Comparison of ENCODE assay signal across 9 cellular contexts in genomic region chr1:44806025-44806703, GRCh38. TPM values are rescaled to one million over a fixed set of nuclear protein-coding genes. Genes with fewer than 3 reads are reported as not detected.
DNase-seq lines count a peak whose midpoint lies in the region; ATAC-seq and TF ChIP-seq lines count a peak whose summit lies in the region.
"Had no signal": no experiment of that assay in that cellular context is flagged by ENCODE, and none has a peak within 500 bp of the region (broad histone marks: within the 10 kb centered on the region; RNA-seq: fewer than 3 reads in every experiment).

No MANE protein-coding gene starts in this region.

- no peaks in the 10 kb centered on the region for H3K36me3 ChIP-seq in parathyroid adenoma (ENCODE audit: control insufficient read depth, insufficient read depth, low read length)

- CTCF ChIA-PET in RWPE1 (lab: Yijun Ruan, JAX), result interaction anchor here (0.6 kb wide), 1 partner anchor 384 kb away, joined by 8 read pairs; no protein-coding TSS in a partner anchor

- DNase-seq in RWPE1 (ENCODE audit: low spot score) (no peak), epithelial cell of prostate (ENCODE audit: low read depth, low spot score) (no peak), ureter (ENCODE audit: low spot score) (no peak), NOMO-1 (lab: John Stamatoyannopoulos, UW; ENCODE audit: unreplicated experiment in 2 of 2) (no peak)
- DNase-seq in NK-92 treated with Interleukin-12 subunit alpha and Interleukin-12 subunit beta, amount 100 ng/mL, for 24 hours (lab: John Stamatoyannopoulos, UW), result no peak
- DNase-seq: NCI-H1092 treated with DMSO at 0.1 percent for 48 hours had no signal

- POLR2A ChIA-PET in RWPE1 (lab: Yijun Ruan, JAX; ENCODE audit: low non-redundant PET), result no interaction called here

- H3K79me2 ChIP-seq in parathyroid adenoma, result peaks cover 5% of the 10 kb centered on the region

- TF ChIP-seq CTCF in C4-2B (conservative IDR thresholded peaks at IDR 0.05) (no peak), RWPE1 (conservative IDR thresholded peaks at IDR 0.05; ENCODE audit: low read depth) (no peak), parathyroid adenoma (IDR thresholded peaks at IDR 0.05) (no peak)

- H3K4me1 ChIP-seq in parathyroid adenoma, result peaks cover 36% of the 10 kb centered on the region

- ATAC-seq in GM18868 (IDR thresholded peaks at IDR 0.05; ENCODE audit: unreplicated experiment), result no peak

- peak overlapping the region; percentile 81 for H3K27ac ChIP-seq in C4-2B
- peak overlapping the region; percentile 99 for H3K27ac ChIP-seq in RWPE1
- peak overlapping the region; percentile 97 for H3K27ac ChIP-seq in epithelial cell of prostate
- H3K27ac ChIP-seq in parathyroid adenoma, result peak overlapping the region; percentile 100

- no peak overlapping the region for H3K4me3 ChIP-seq in parathyroid adenoma (ENCODE audit: low read depth, low read length)

- peak overlapping the region; percentile 64 for H3K4me2 ChIP-seq in parathyroid adenoma (ENCODE audit: low read length)

- no peak overlapping the region for H2AFZ ChIP-seq in parathyroid adenoma

- no peaks in the 10 kb centered on the region for H3K27me3 ChIP-seq in parathyroid adenoma (ENCODE audit: control insufficient read depth, insufficient read depth, low read length)

- no peaks in the 10 kb centered on the region for H3K9me3 ChIP-seq in parathyroid adenoma (ENCODE audit: control insufficient read depth, low read length)

- no peak overlapping the region for H3K9ac ChIP-seq in parathyroid adenoma

RNA-seq across cellular contexts. Expression of gene DYNLT4, which starts 1.0 kb away (rescaled TPM):
- 0.52 TPM for total RNA-seq in ureter

RNA-seq across cellular contexts. Expression of gene BTBD19, which starts 2.2 kb away (rescaled TPM):
- 8.7 TPM for total RNA-seq in ureter

RNA-seq across cellular contexts. Expression of gene PLK3, which starts 6.0 kb away (rescaled TPM):
- 14.4 TPM for total RNA-seq in ureter

RNA-seq across cellular contexts. Expression of gene BEST4, which starts 18.2 kb away (rescaled TPM):
- total RNA-seq in ureter, result 0.36 TPM

RNA-seq across cellular contexts. Expression of gene RPS8, which starts 30.8 kb away (rescaled TPM):
- total RNA-seq in ureter, result 2,312 TPM
